15 cellular contexts compared by ENCODE assay signal in the genomic region with DNA sequence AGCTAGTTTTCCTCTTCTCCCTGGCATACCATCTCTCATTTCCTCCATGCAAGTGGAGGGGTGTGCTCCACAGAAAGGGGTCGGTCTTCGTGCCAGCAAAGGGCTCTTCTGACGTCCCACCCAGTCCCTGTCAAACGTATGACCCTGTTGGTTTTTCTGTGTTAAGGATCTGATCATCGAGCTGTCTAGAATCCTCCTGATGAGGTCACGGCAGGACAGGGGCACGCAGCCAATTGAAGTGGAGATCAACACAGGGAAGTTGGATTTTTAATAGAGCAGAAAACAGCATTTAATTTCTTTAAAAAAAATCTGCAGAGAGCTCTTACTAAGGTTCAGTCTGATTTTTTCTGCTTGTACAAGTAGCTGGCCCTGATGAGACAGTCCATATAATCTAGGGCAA.
DNase-seq lines count a peak whose midpoint lies in the region; ATAC-seq lines count a peak whose summit lies in the region.
"Had no signal": no experiment of that assay in that cellular context is flagged by ENCODE, and none has a peak within 500 bp of the region (broad histone marks: within the 10 kb centered on the region; RNA-seq: fewer than 3 reads in every experiment).

No MANE protein-coding gene starts in this region.

- intact Hi-C loops in left cardiac atrium (cut with DNase I): no loop called here
- intact Hi-C loops in cardiac septum (cut with DNase I): no loop called here

- DNase-seq in left cardiac atrium: peak; percentile 31
- DNase-seq in cardiac septum (ENCODE audit: low spot score): no peak
- peak; percentile 70 for DNase-seq in NCI-H2029 treated with DMSO at 0.1 percent for 48 hours (lab: John Stamatoyannopoulos, UW)
- peak; percentile 18 for DNase-seq in islet precursor cell
- DNase-seq in activated CD8-positive, alpha-beta memory T cell treated with anti-CD3 and anti-CD28 coated beads, Interleukin-2, amount 50 U/mL, for 48 hours: no peak
- no peak for DNase-seq in HUDEP-2 (lab: John Stamatoyannopoulos, UW; ENCODE audit: unreplicated experiment in 76 of 76)
- DNase-seq: CD4-positive, alpha-beta memory T cell; DMS53; KG1; NCI-H1694; NCI-H2107; NCI-H774; SIG-M5 had no signal

- ATAC-seq in left cardiac atrium (peak in 1 of 2 donors; percentile 19), HG03139 (IDR thresholded peaks at IDR 0.05; ENCODE audit: unreplicated experiment) (no peak)
- ATAC-seq: SK-N-SH treated with all-trans-retinoic acid at 6 μM for 48 hours had no signal

Comparison
In these comparisons a context has a peak if more than half of its experiments do, and no peak if none do; other contexts are left out.
1. DNase-seq: peak in left cardiac atrium (single experiment), NCI-H2029 treated with DMSO at 0.1 percent for 48 hours (single experiment) and islet precursor cell (single experiment); none in cardiac septum (single experiment), activated CD8-positive, alpha-beta memory T cell treated with anti-CD3 and anti-CD28 coated beads, Interleukin-2, amount 50 U/mL, for 48 hours (single experiment) and HUDEP-2 (0 of 76).